Comparison of ENCODE assay signal across 1 cellular context in genomic region chr4:72136429-72136828, GRCh38.
TF ChIP-seq lines count a peak whose summit lies in the region.

No MANE protein-coding gene starts in this region.

TF ChIP-seq in H1, 55 proteins besides CTCF, POLR2A, EP300 and RAD21 (continued from another document):
- TF ChIP-seq SIX5 (IDR thresholded peaks at IDR 0.05; ENCODE audit: low read depth, low read length) (no peak), GABPA (IDR thresholded peaks at IDR 0.05; ENCODE audit: borderline replicate concordance, insufficient read depth, low read length) (no peak), CREB1 (IDR thresholded peaks at IDR 0.05) (no peak)
